Comparison of ENCODE assay signal across 9 cellular contexts in genomic region chr12:104459556-104459909, GRCh38. TPM values are rescaled to one million over a fixed set of nuclear protein-coding genes. Genes with fewer than 3 reads are reported as not detected.
DNase-seq lines count a peak whose midpoint lies in the region; ATAC-seq and TF ChIP-seq lines count a peak whose summit lies in the region.
"Had no signal": no experiment of that assay in that cellular context is flagged by ENCODE, and none has a peak within 500 bp of the region (broad histone marks: within the 10 kb centered on the region; RNA-seq: fewer than 3 reads in every experiment).

No MANE protein-coding gene starts in this region.

- no peak overlapping the region for H3K27ac Mint-ChIP-seq in endodermal cell

- H3K4me1 ChIP-seq in DOHH2 (ENCODE audit: control insufficient read depth, low read length) (peaks cover 66% of the 10 kb centered on the region), OCI-LY1 (ENCODE audit: insufficient read depth, low read length, severe bottlenecking) (peaks cover 55% of the 10 kb centered on the region), endodermal cell (ENCODE audit: control insufficient read depth, insufficient read depth, low read length) (peaks cover 15% of the 10 kb centered on the region), osteoblast (ENCODE audit: insufficient read depth, low read length) (peaks cover 36% of the 10 kb centered on the region)

- peaks cover 37% of the 10 kb centered on the region for H3K4me1 Mint-ChIP-seq in endodermal cell

- H3K4me2 ChIP-seq in DOHH2 (ENCODE audit: low read length) (peak overlapping the region; percentile 96), OCI-LY1 (ENCODE audit: low read length) (peak overlapping the region; percentile 94), osteoblast (ENCODE audit: insufficient read depth, low read length) (peak overlapping the region; percentile 89)

- peak overlapping the region; percentile 91 for H3K4me3 Mint-ChIP-seq in endodermal cell

- H3K36me3 ChIP-seq in DOHH2 (ENCODE audit: control insufficient read depth, low read length) (peaks cover 3% of the 10 kb centered on the region; the same call in 1 of the 2 replicates), OCI-LY1 (ENCODE audit: insufficient read depth, low read length) (no peaks in the 10 kb centered on the region), endodermal cell (ENCODE audit: control insufficient read depth, insufficient read depth, low read length) (no peaks in the 10 kb centered on the region), osteoblast (ENCODE audit: insufficient read depth, low read length) (no peaks in the 10 kb centered on the region)
- H3K36me3 ChIP-seq: pancreas had no signal

- H3K9me3 ChIP-seq in DOHH2 (ENCODE audit: control insufficient read depth, insufficient read depth, low read length) (no peaks in the 10 kb centered on the region), OCI-LY1 (ENCODE audit: low read length) (no peaks in the 10 kb centered on the region), endodermal cell (ENCODE audit: control insufficient read depth, low read length) (no peaks in the 10 kb centered on the region), osteoblast (ENCODE audit: low read depth, low read length) (no peaks in the 10 kb centered on the region)
- H3K9me3 ChIP-seq: pancreas had no signal

- H3K9me2 ChIP-seq in DOHH2 (replicated peaks; ENCODE audit: control insufficient read depth, low read length) (no peaks in the 10 kb centered on the region), OCI-LY1 (ENCODE audit: low read depth, low read length) (no peaks in the 10 kb centered on the region)

- H3F3A ChIP-seq in DOHH2 (ENCODE audit: control insufficient read depth, insufficient read depth) (no peaks in the 10 kb centered on the region; the same call in none of the 2 replicates), OCI-LY1 (ENCODE audit: insufficient read depth, low read length) (no peaks in the 10 kb centered on the region)

- H3K27me3 ChIP-seq in DOHH2 (ENCODE audit: control insufficient read depth, low read length) (peaks cover 24% of the 10 kb centered on the region), OCI-LY1 (ENCODE audit: insufficient read depth, low read length) (no peaks in the 10 kb centered on the region), endodermal cell (ENCODE audit: control insufficient read depth, insufficient read depth, low read length, poor library complexity, severe bottlenecking) (no peaks in the 10 kb centered on the region), osteoblast (ENCODE audit: insufficient read depth, low read length) (no peaks in the 10 kb centered on the region)
- H3K27me3 ChIP-seq: pancreas had no signal

- H2AFZ ChIP-seq in OCI-LY1 (ENCODE audit: low read length) (no peak overlapping the region), osteoblast (ENCODE audit: low read length) (no peak overlapping the region)

- WGBS in endodermal cell (ENCODE audit: insufficient coverage in 1 of 2, insufficient read length in 1 of 2), 2 experiments = 88% methylated on average over 1 of the region's 1 CpG; no CpG with 5 or more reads in 1 of the 2 experiments

- ATAC-seq in GM21576 (IDR thresholded peaks at IDR 0.05; ENCODE audit: unreplicated experiment) = no peak
- ATAC-seq: pancreas had no signal

- H3K79me2 ChIP-seq in DOHH2 (ENCODE audit: control insufficient read depth, low read length) (peaks cover 58% of the 10 kb centered on the region), OCI-LY1 (ENCODE audit: insufficient read depth, low read length) (peaks cover 32% of the 10 kb centered on the region), osteoblast (ENCODE audit: insufficient read depth, low read length) (peaks cover 73% of the 10 kb centered on the region)

- no peak for DNase-seq in endodermal cell
- DNase-seq in osteoblast (ENCODE audit: insufficient read length, low spot score, missing footprints) = peak; percentile 54
- no peak for DNase-seq in cerebellum (ENCODE audit: low spot score)
- DNase-seq in ureter (ENCODE audit: low spot score) = no peak
- no peak for DNase-seq in dedifferentiated amniotic fluid mesenchymal stem cell (ENCODE audit: extremely low spot score)

- peaks cover 3% of the 10 kb centered on the region for H3K36me3 Mint-ChIP-seq in endodermal cell (ENCODE audit: low read depth)

- H3K4me3 ChIP-seq in DOHH2 (ENCODE audit: low read length) = peak overlapping the region; percentile 88
- peak overlapping the region; percentile 97 for H3K4me3 ChIP-seq in OCI-LY1 (ENCODE audit: low read depth, low read length, poor library complexity, severe bottlenecking)
- H3K4me3 ChIP-seq in endodermal cell (ENCODE audit: low read length) = peak overlapping the region; percentile 90
- H3K4me3 ChIP-seq in osteoblast (ENCODE audit: insufficient read depth, low read length) = peak overlapping the region; percentile 93

- no peak for TF ChIP-seq CTCF in DOHH2 (IDR thresholded peaks at IDR 0.05; ENCODE audit: low read depth, low read length, poor library complexity, severe bottlenecking)
- no peak for TF ChIP-seq CTCF in OCI-LY1 (IDR thresholded peaks at IDR 0.05; ENCODE audit: low read length)
- TF ChIP-seq CTCF in endodermal cell (conservative IDR thresholded peaks at IDR 0.05) = no peak
- no peak for TF ChIP-seq CTCF in osteoblast (IDR thresholded peaks at IDR 0.05; ENCODE audit: extremely low read depth, low read depth, low read length)

- H3K27ac ChIP-seq in DOHH2 (ENCODE audit: low read depth, low read length) (no peak overlapping the region), OCI-LY1 (ENCODE audit: low read depth, low read length, poor library complexity, severe bottlenecking) (no peak overlapping the region), endodermal cell (ENCODE audit: low read depth, low read length) (no peak overlapping the region), osteoblast (ENCODE audit: low read depth, low read length) (peak overlapping the region; percentile 86)

- peaks cover 18% of the 10 kb centered on the region for H3K27me3 Mint-ChIP-seq in endodermal cell (ENCODE audit: insufficient read depth)

- H3K9ac ChIP-seq in OCI-LY1 (ENCODE audit: low read length) (no peak overlapping the region; the same call in 1 of the 2 replicates), endodermal cell (ENCODE audit: extremely low read depth, low read length, poor library complexity, severe bottlenecking) (peak overlapping the region; percentile 81)

- no peaks in the 10 kb centered on the region for H3K9me3 Mint-ChIP-seq in endodermal cell

- H4K20me1 ChIP-seq in DOHH2 (ENCODE audit: control insufficient read depth, insufficient read depth, low read depth, low read length) (no peaks in the 10 kb centered on the region), OCI-LY1 (ENCODE audit: insufficient read depth, low read length) (no peaks in the 10 kb centered on the region), osteoblast (ENCODE audit: insufficient read depth, low read length) (peaks cover 4% of the 10 kb centered on the region)

RNA-seq across cellular contexts. Expression of gene CHST11, which starts 2.8 kb away (rescaled TPM):
- 10 to 100 TPM; 30.7 to 36.2 TPM for total RNA-seq in endodermal cell
- polyA plus RNA-seq in endodermal cell (2013, experiment 1 of 2) = 17.3 TPM
- 17.2 TPM for polyA plus RNA-seq in endodermal cell (2013, experiment 2 of 2)
- 23.0 and 24.6 TPM in 2 replicates for total RNA-seq in osteoblast
- total RNA-seq in cerebellum = 27.9 TPM
- total RNA-seq in ureter = 10.8 TPM
